In genomic region chr5:126973193-126973592, GRCh38 we compare ENCODE assay signal across 1 cellular context.
TF ChIP-seq lines count a peak whose summit lies in the region.

No MANE protein-coding gene starts in this region.

TF ChIP-seq in GM12878, 131 proteins besides CTCF, POLR2A, EP300 and RAD21 (continued from another document):
- TF ChIP-seq MEF2A (IDR thresholded peaks at IDR 0.05; ENCODE audit: insufficient read depth, low read depth, low read length) (no peak), SMC3 (IDR thresholded peaks at IDR 0.05; ENCODE audit: borderline replicate concordance, low read length) (no peak), TCF12 (IDR thresholded peaks at IDR 0.05; ENCODE audit: low read depth, low read length) (no peak)
- TF ChIP-seq, protein P1, sequence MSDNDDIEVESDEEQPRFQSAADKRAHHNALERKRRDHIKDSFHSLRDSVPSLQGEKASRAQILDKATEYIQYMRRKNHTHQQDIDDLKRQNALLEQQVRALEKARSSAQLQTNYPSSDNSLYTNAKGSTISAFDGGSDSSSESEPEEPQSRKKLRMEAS (IDR thresholded peaks at IDR 0.05; ENCODE audit: low read depth, low read length), result no peak
